In the genomic region with DNA sequence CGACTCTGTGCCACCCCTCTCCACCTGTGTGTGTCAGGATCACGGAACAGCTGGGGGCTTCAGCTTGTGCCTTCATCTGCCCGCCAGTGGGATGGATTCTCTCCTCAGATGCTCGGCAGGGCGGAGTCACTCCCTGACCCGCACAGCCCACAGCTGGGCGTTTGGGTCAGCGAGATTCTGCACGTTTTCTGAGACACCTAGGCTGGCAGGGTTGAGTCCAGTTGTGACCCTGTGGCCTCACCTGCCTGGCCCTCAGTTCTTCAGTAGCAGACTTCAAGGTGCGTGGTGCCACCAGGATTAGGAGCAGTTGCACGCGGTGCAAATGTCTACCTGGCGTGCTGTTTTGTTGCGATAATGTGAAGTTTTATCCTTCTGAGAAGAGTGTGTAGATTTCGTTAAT, we compare ENCODE assay signal across 27 cellular contexts.
"Had no signal": no experiment of that assay in that cellular context is flagged by ENCODE, and none has a peak within 500 bp of the region (broad histone marks: within the 10 kb centered on the region; RNA-seq: fewer than 3 reads in every experiment).

No MANE protein-coding gene starts in this region.

- DNase-seq: activated CD4-positive, alpha-beta memory T cell treated with anti-CD3 and anti-CD28 coated beads, Interleukin-2, amount 10 ng/mL, durations not matched to agents 7 days and 5 days; activated CD4-positive, alpha-beta T cell treated with anti-CD3 and anti-CD28 coated beads for 36 hours; activated CD4-positive, alpha-beta T cell treated with anti-CD3 and anti-CD28 coated beads, Interleukin-2, amount 10 ng/mL, durations not matched to agents 24 days and 14 days; activated CD4-positive, CD25-positive, alpha-beta regulatory T cell; activated CD4-positive, CD25-positive, alpha-beta regulatory T cell treated with anti-CD3 and anti-CD28 coated beads, Interleukin-2, amount 50 U/mL, for 72 hours; activated CD8-positive, alpha-beta memory T cell treated with anti-CD3 and anti-CD28 coated beads, Interleukin-2, amount 50 U/mL, for 48 hours; activated gamma-delta T cell treated with Interleukin-2 at 50 U/mL for 16 hours; activated naive CD4-positive, alpha-beta T cell treated with anti-CD3 and anti-CD28 coated beads, Interleukin-2, amount 50 U/mL, for 16 hours; activated naive CD4-positive, alpha-beta T cell treated with Interleukin-2 at 50 U/mL for 16 hours; activated T-cell treated with anti-CD3 and anti-CD28 coated beads for 4 hours; activated T-cell treated with anti-CD3 and anti-CD28 coated beads, Interleukin-2, amount 50 U/mL, for 4 hours; amniotic stem cell; anterior cingulate cortex; brain microvascular endothelial cell; cortex of kidney; dermis blood vessel endothelial cell; effector CD4-positive, alpha-beta T cell; effector memory CD8-positive, alpha-beta T cell; erythroblast; foreskin keratinocyte; gastrocnemius medialis; glutamatergic neuron; T-helper 2 cell had no signal

- H3K27ac Mint-ChIP-seq: activated CD4-positive, alpha-beta memory T cell treated with anti-CD3 and anti-CD28 coated beads, Interleukin-2, amount 10 ng/mL, durations not matched to agents 7 days and 5 days; activated CD4-positive, alpha-beta T cell treated with anti-CD3 and anti-CD28 coated beads for 36 hours; activated CD4-positive, alpha-beta T cell treated with anti-CD3 and anti-CD28 coated beads, Interleukin-2, amount 10 ng/mL, durations not matched to agents 24 days and 14 days; activated naive CD8-positive, alpha-beta T cell; activated T-helper 2 cell treated with anti-CD3 and anti-CD28 coated beads, Interferon-gamma antibody, Interleukin-2, Interleukin-4, amounts not matched to agents 10 μg/mL and 5 μg/mL and 100 μg/mL, durations not matched to agents 14 hours and 24 hours and 36 hours had no signal

- ATAC-seq: activated CD4-positive, alpha-beta T cell treated with anti-CD3 and anti-CD28 coated beads for 36 hours; effector memory CD8-positive, alpha-beta T cell; foreskin keratinocyte; gastrocnemius medialis had no signal

- H3K4me3 Mint-ChIP-seq: activated CD4-positive, alpha-beta memory T cell treated with anti-CD3 and anti-CD28 coated beads, Interleukin-2, amount 10 ng/mL, durations not matched to agents 7 days and 5 days; activated CD4-positive, alpha-beta T cell treated with anti-CD3 and anti-CD28 coated beads for 36 hours; activated CD4-positive, alpha-beta T cell treated with anti-CD3 and anti-CD28 coated beads, Interleukin-2, amount 10 ng/mL, durations not matched to agents 24 days and 14 days; activated naive CD8-positive, alpha-beta T cell; activated T-cell treated with anti-CD3 and anti-CD28 coated beads, Interleukin-2, amount 50 U/mL, for 4 hours; activated T-helper 1 cell treated with anti-CD3 and anti-CD28 coated beads, Interleukin-12 subunit alpha, Interleukin-12 subunit beta, Interleukin-2, Interleukin-4 antibody, amounts not matched to agents 30 ng/mL and 10 ng/mL and 1 ng/mL, durations not matched to agents 14 hours and 24 hours and 36 hours; central memory CD8-positive, alpha-beta T cell; effector memory CD8-positive, alpha-beta T cell had no signal

- H3K9me3 Mint-ChIP-seq: activated CD4-positive, alpha-beta memory T cell treated with anti-CD3 and anti-CD28 coated beads, Interleukin-2, amount 10 ng/mL, durations not matched to agents 7 days and 5 days; activated CD4-positive, alpha-beta T cell treated with anti-CD3 and anti-CD28 coated beads, Interleukin-2, amount 10 ng/mL, durations not matched to agents 24 days and 14 days; activated T-cell treated with anti-CD3 and anti-CD28 coated beads, Interleukin-2, amount 50 U/mL, for 4 hours; activated T-helper 1 cell treated with anti-CD3 and anti-CD28 coated beads, Interleukin-12 subunit alpha, Interleukin-12 subunit beta, Interleukin-2, Interleukin-4 antibody, amounts not matched to agents 30 ng/mL and 10 ng/mL and 1 ng/mL, durations not matched to agents 14 hours and 24 hours and 36 hours; activated T-helper 2 cell treated with anti-CD3 and anti-CD28 coated beads, Interferon-gamma antibody, Interleukin-2, Interleukin-4, amounts not matched to agents 10 μg/mL and 5 μg/mL and 100 μg/mL, durations not matched to agents 14 hours and 24 hours and 36 hours; central memory CD8-positive, alpha-beta T cell; effector memory CD8-positive, alpha-beta T cell had no signal

- H3K27me3 Mint-ChIP-seq: activated CD4-positive, alpha-beta memory T cell treated with anti-CD3 and anti-CD28 coated beads, Interleukin-2, amount 10 ng/mL, durations not matched to agents 7 days and 5 days; activated CD4-positive, alpha-beta T cell treated with anti-CD3 and anti-CD28 coated beads for 36 hours; activated CD4-positive, alpha-beta T cell treated with anti-CD3 and anti-CD28 coated beads, Interleukin-2, amount 10 ng/mL, durations not matched to agents 24 days and 14 days; activated naive CD8-positive, alpha-beta T cell; central memory CD8-positive, alpha-beta T cell; effector memory CD8-positive, alpha-beta T cell had no signal
